Comparison of ENCODE assay signal across 8 cellular contexts in genomic region chr20:53578492-53579222, GRCh38. TPM values are rescaled to one million over a fixed set of nuclear protein-coding genes. Genes with fewer than 3 reads are reported as not detected.
A peak's percentile ranks its signal among the peaks of the same experiment; 100 is the strongest.
DNase-seq lines count a peak whose midpoint lies in the region; ATAC-seq, FAIRE-seq and TF ChIP-seq lines count a peak whose summit lies in the region.

No MANE protein-coding gene starts in this region.

- H3K9me3 ChIP-seq in A549 (no peaks in the 10 kb centered on the region), mucosa of stomach (ENCODE audit: control insufficient read depth, low read length) (no peaks in the 10 kb centered on the region), thymus (ENCODE audit: control insufficient read depth) (no peaks in the 10 kb centered on the region)

- no peaks in the 10 kb centered on the region for H3K9me3 Mint-ChIP-seq in activated CD8-positive, alpha-beta T cell treated with anti-CD3 and anti-CD28 coated beads for 36 hours

- POLR2A ChIA-PET in A549 (lab: Yijun Ruan, JAX), result interaction anchor here (0.9 to 2.0 kb wide), 6 partner anchors 13 to 361 kb away, joined by 3 to 11 read pairs (median 6); partner anchors contain the start of gene ZNF217
- POLR2A ChIA-PET in activated CD8-positive, alpha-beta T cell treated with anti-CD3 and anti-CD28 coated beads for 36 hours (lab: Charles Lee), result interaction anchor here (0.7 to 1.8 kb wide), 9 partner anchors 11 to 371 kb away, joined by 3 to 6 read pairs (median 3); partner anchors contain the start of gene ZNF217

- H3K27me3 ChIP-seq in mucosa of stomach (ENCODE audit: control insufficient read depth, insufficient read depth, low read length) (no peaks in the 10 kb centered on the region), thymus (ENCODE audit: control insufficient read depth, insufficient read depth) (no peaks in the 10 kb centered on the region)

- TF ChIP-seq EP300 in A549 (IDR thresholded peaks at IDR 0.05), result no peak

- peaks cover 87% of the 10 kb centered on the region for H3K36me3 Mint-ChIP-seq in activated CD8-positive, alpha-beta T cell treated with anti-CD3 and anti-CD28 coated beads for 36 hours (ENCODE audit: low read depth)

- peak overlapping the region; percentile 94 for H3K27ac Mint-ChIP-seq in activated CD8-positive, alpha-beta T cell treated with anti-CD3 and anti-CD28 coated beads for 36 hours

- H3K36me3 ChIP-seq in mucosa of stomach (ENCODE audit: control insufficient read depth, insufficient read depth, low read length) (peaks cover 24% of the 10 kb centered on the region), thymus (ENCODE audit: control insufficient read depth, insufficient read depth) (peaks cover 59% of the 10 kb centered on the region)

- peaks cover 62% of the 10 kb centered on the region for H3K4me1 ChIP-seq in A549
- peaks cover 54% of the 10 kb centered on the region for H3K4me1 ChIP-seq in mucosa of stomach (ENCODE audit: control insufficient read depth, insufficient read depth, low read length)
- H3K4me1 ChIP-seq in thymus (ENCODE audit: control insufficient read depth, insufficient read depth, low read length), result peaks cover 33% of the 10 kb centered on the region

- TF ChIP-seq RAD21 in A549 (conservative IDR thresholded peaks at IDR 0.05 in 1 of 2, IDR thresholded peaks at IDR 0.05 in 1 of 2), result peak; percentile 83 to 91

- TF ChIP-seq CTCF in A549 (IDR thresholded peaks at IDR 0.05) (peak; percentile 91), GM12874 (IDR thresholded peaks at IDR 0.05; ENCODE audit: insufficient read depth, low read depth, low read length) (peak; percentile 61)
- peak; percentile 88 for TF ChIP-seq CTCF in activated CD8-positive, alpha-beta T cell treated with anti-CD3 and anti-CD28 coated beads for 36 hours (IDR thresholded peaks at IDR 0.05)

- peak overlapping the region; percentile 75 to 87 for H3K27ac ChIP-seq in A549
- peak overlapping the region; percentile 94 for H3K27ac ChIP-seq in epithelial cell of prostate
- peak overlapping the region; percentile 77 for H3K27ac ChIP-seq in thymus (ENCODE audit: low read depth)

- WGBS in A549 (ENCODE audit: missing lambda C conversion rate), result 14% methylated on average over 10 of the region's 10 CpGs
- 24% methylated on average over 10 of the region's 10 CpGs for WGBS in thymus

- H3K4me3 Mint-ChIP-seq in activated CD8-positive, alpha-beta T cell treated with anti-CD3 and anti-CD28 coated beads for 36 hours, result peak overlapping the region; percentile 90

- no peak for FAIRE-seq in A549 (lab: Jason Lieb, UNC)

- peak overlapping the region; percentile 85 for H3K4me2 ChIP-seq in A549

- DNase-seq in A549 (ENCODE audit: low read depth in 1 of 2, low spot score in 1 of 2) (peak; percentile 90), HS-5 (ENCODE audit: low read depth) (peak; percentile 100), NCI-H748 treated with DMSO at 0.1 percent for 48 hours (lab: John Stamatoyannopoulos, UW) (peak; percentile 19), epithelial cell of prostate (ENCODE audit: low read depth, low spot score) (no peak)
- peak; percentile 69 for DNase-seq in activated CD8-positive, alpha-beta T cell treated with anti-CD3 and anti-CD28 coated beads for 36 hours

- CTCF ChIA-PET in A549 (lab: Yijun Ruan, JAX), result interaction anchor here (0.6 to 8.9 kb wide), 26 partner anchors 8 to 491 kb away, joined by 3 to 120 read pairs (median 4); no protein-coding TSS in a partner anchor
- CTCF ChIA-PET in activated CD8-positive, alpha-beta T cell treated with anti-CD3 and anti-CD28 coated beads for 36 hours (lab: Charles Lee), result interaction anchor here (0.7 to 6.4 kb wide), 16 partner anchors 21 to 359 kb away, joined by 3 to 65 read pairs (median 3); no protein-coding TSS in a partner anchor

- H3K4me3 ChIP-seq in A549, result peak overlapping the region; percentile 21; the same call in 2 of the 3 replicates
- no peak overlapping the region for H3K4me3 ChIP-seq in mucosa of stomach (ENCODE audit: low read length)
- peak overlapping the region; percentile 1 for H3K4me3 ChIP-seq in thymus (ENCODE audit: low read length)

- H3K4me1 Mint-ChIP-seq in activated CD8-positive, alpha-beta T cell treated with anti-CD3 and anti-CD28 coated beads for 36 hours (ENCODE audit: low read depth), result peaks cover 77% of the 10 kb centered on the region

- intact Hi-C loops in activated CD8-positive, alpha-beta T cell treated with anti-CD3 and anti-CD28 coated beads for 36 hours (cut with micrococcal nuclease), result loop anchor here (1.0 to 5.0 kb wide), 4 partner anchors 79 to 369 kb away; no protein-coding TSS in a partner anchor

- no peak for TF ChIP-seq POLR2A in A549 (IDR thresholded peaks at IDR 0.05; ENCODE audit: low read length)

- H3K9ac ChIP-seq in mucosa of stomach (ENCODE audit: low read length), result peak overlapping the region; percentile 58

- H3K27me3 Mint-ChIP-seq in activated CD8-positive, alpha-beta T cell treated with anti-CD3 and anti-CD28 coated beads for 36 hours, result no peaks in the 10 kb centered on the region

- peak; percentile 57 to 73; a peak in 5 of 6 replicates for ATAC-seq in A549
- ATAC-seq in activated CD8-positive, alpha-beta T cell treated with anti-CD3 and anti-CD28 coated beads for 36 hours, result peak; percentile 41

TF ChIP-seq in A549, 52 proteins besides CTCF, POLR2A, EP300 and RAD21:
- TF ChIP-seq CBX2 (IDR thresholded peaks at IDR 0.05; ENCODE audit: borderline replicate concordance, low read depth), result no peak
- peak; percentile 19; the same call in 1 of the 2 replicates for TF ChIP-seq MAX (IDR thresholded peaks at IDR 0.05)
- peak; percentile 70 to 81 for TF ChIP-seq CEBPB (IDR thresholded peaks at IDR 0.05)
- peak; percentile 90 for TF ChIP-seq SMC3 (IDR thresholded peaks at IDR 0.05)
- TF ChIP-seq KDM5A (IDR thresholded peaks at IDR 0.05), result 0 out of 2 replicates have a peak, but pooled peaks have one; percentile 28
- no peak for TF ChIP-seq NFE2L2 (conservative IDR thresholded peaks at IDR 0.05; ENCODE audit: low read length)

RNA-seq across cellular contexts. Expression of gene ZNF217, which starts 15.0 kb away (rescaled TPM):
- polyA plus RNA-seq in A549 (2011; rRNA removed) (22.2 and 29.5 TPM in 2 replicates), A549 (2017; fragmentation: RNase III; extraction: RNeasy Plus Mini Kit Qiagen cat#74134 plus additional on column Dnase treatment) (28.1 to 30.5 TPM (median 29.9 TPM) in 3 replicates), thymus (26.5 TPM)
- 6.8 and 8.8 TPM in 2 replicates for polyA plus RNA-seq in A549 (2012; cell fraction: cytosol; rRNA removed)
- 8.9 and 11.6 TPM in 2 replicates for polyA plus RNA-seq in A549 (2012; cell fraction: nucleus; rRNA removed)
- 48.5 and 50.5 TPM in 2 replicates for polyA minus RNA-seq in A549 (2011; rRNA and poly(A)+ RNA removed)
- 10 to 100 TPM; 51.3 to 51.8 TPM for total RNA-seq in activated CD8-positive, alpha-beta T cell treated with anti-CD3 and anti-CD28 coated beads for 36 hours
